ENCODE assay signal across 38 cellular contexts in the genomic region with DNA sequence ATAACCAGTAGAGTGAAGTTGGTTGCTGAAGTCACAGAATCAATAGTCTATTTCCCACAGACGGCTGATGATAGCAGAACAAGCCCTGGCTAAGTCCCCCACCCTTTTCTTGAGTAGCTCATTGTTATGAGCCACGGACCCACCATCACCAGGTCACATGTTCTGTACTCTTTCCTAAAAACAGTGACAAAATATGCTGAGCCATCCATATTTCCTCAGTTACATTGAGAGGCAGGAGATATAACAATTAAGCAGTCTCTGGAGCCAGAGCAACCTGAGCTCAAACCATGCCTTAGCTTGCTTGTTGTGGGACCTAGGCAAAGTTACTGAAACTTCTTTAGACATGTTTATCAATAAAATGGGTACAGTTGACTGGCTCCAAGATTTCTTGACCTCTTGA. TPM values are rescaled to one million over a fixed set of nuclear protein-coding genes. Genes with fewer than 3 reads are reported as not detected.
"Had no signal": no experiment of that assay in that cellular context is flagged by ENCODE, and none has a peak within 500 bp of the region (broad histone marks: within the 10 kb centered on the region; RNA-seq: fewer than 3 reads in every experiment).

No MANE protein-coding gene starts in this region.

- FAIRE-seq: bronchial epithelial cell had no signal

- H3K4me3 ChIP-seq: adrenal gland, ascending aorta, body of pancreas, breast epithelium, cardiac muscle cell had no signal

- H3K27me3 ChIP-seq: ascending aorta, body of pancreas, brain microvascular endothelial cell, cardiac muscle cell had no signal

- DNase-seq: activated effector memory CD4-positive, alpha-beta T cell treated with anti-CD3 and anti-CD28 coated beads, Interleukin-2, amount 50 U/mL, for 16 hours; activated effector memory CD4-positive, alpha-beta T cell treated with Interleukin-2 at 50 U/mL for 16 hours; activated gamma-delta T cell; activated gamma-delta T cell treated with Interleukin-2 at 50 U/mL for 16 hours; activated naive CD4-positive, alpha-beta T cell; activated naive CD4-positive, alpha-beta T cell treated with anti-CD3 and anti-CD28 coated beads for 36 hours; activated naive CD4-positive, alpha-beta T cell treated with anti-CD3 and anti-CD28 coated beads, Interleukin-2, amount 10 ng/mL, durations not matched to agents 7 days and 5 days; activated naive CD4-positive, alpha-beta T cell treated with anti-CD3 and anti-CD28 coated beads, Interleukin-2, amount 50 U/mL, for 16 hours; activated naive CD4-positive, alpha-beta T cell treated with Interleukin-2 at 50 U/mL for 16 hours; activated naive CD8-positive, alpha-beta T cell treated with anti-CD3 and anti-CD28 coated beads for 36 hours; activated naive CD8-positive, alpha-beta T cell treated with anti-CD3 and anti-CD28 coated beads, Interleukin-2, amount 10 ng/mL, durations not matched to agents 7 days and 5 days; activated naive CD8-positive, alpha-beta T cell treated with anti-CD3 and anti-CD28 coated beads, Interleukin-2, amount 50 U/mL, for 24 hours; activated T-cell treated with anti-CD3 and anti-CD28 coated beads, Interleukin-2, amount 50 U/mL, for 24 hours; activated T-cell treated with anti-CD3 and anti-CD28 coated beads, Interleukin-2, amount 50 U/mL, for 4 hours; activated T-cell treated with anti-CD3 and anti-CD28 coated beads, Interleukin-2, amount 50 U/mL, for 48 hours; activated T-cell treated with anti-CD3 and anti-CD28 coated beads, Interleukin-2, amount 50 U/mL, for 72 hours; adrenal gland; amniotic stem cell; amygdala; anterior cingulate cortex; aorta; body of pancreas; brain microvascular endothelial cell; caudate nucleus; central memory CD4-positive, alpha-beta T cell; cerebellar nuclear complex had no signal

- H3K9me3 ChIP-seq: adrenal gland, ascending aorta, body of pancreas had no signal

- H3K27ac ChIP-seq: adrenal gland, ascending aorta, body of pancreas, brain microvascular endothelial cell, breast epithelium, cardiac muscle cell had no signal

- ATAC-seq: activated naive CD4-positive, alpha-beta T cell treated with anti-CD3 and anti-CD28 coated beads, Interleukin-2, amount 50 U/mL, for 72 hours; activated naive CD8-positive, alpha-beta T cell treated with anti-CD3 and anti-CD28 coated beads, Interleukin-2, amount 50 U/mL, for 24 hours; activated T-cell treated with anti-CD3 and anti-CD28 coated beads, Interleukin-2, amount 50 U/mL, for 4 hours; activated T-cell treated with anti-CD3 and anti-CD28 coated beads, Interleukin-2, amount 50 U/mL, for 72 hours; activated T-helper 17 cell treated with anti-CD3 and anti-CD28 coated beads, Interleukin-2, amount 50 U/mL, for 72 hours; body of pancreas had no signal

- H3K4me1 ChIP-seq: ascending aorta, body of pancreas, breast epithelium had no signal

- H3K36me3 ChIP-seq: adrenal gland, ascending aorta, brain microvascular endothelial cell, breast epithelium, cardiac muscle cell had no signal

RNA-seq across cellular contexts. Expression of gene NOX1, which starts 56.8 kb away (rescaled TPM):
- total RNA-seq: activated naive CD4-positive, alpha-beta T cell treated with anti-CD3 and anti-CD28 coated beads for 36 hours; activated naive CD4-positive, alpha-beta T cell treated with anti-CD3 and anti-CD28 coated beads, Interleukin-2, amount 50 U/mL, for 72 hours; activated naive CD8-positive, alpha-beta T cell treated with anti-CD3 and anti-CD28 coated beads for 36 hours; activated naive CD8-positive, alpha-beta T cell treated with anti-CD3 and anti-CD28 coated beads, Interleukin-2, amount 10 ng/mL, durations not matched to agents 7 days and 5 days; activated T-cell treated with anti-CD3 and anti-CD28 coated beads, Interleukin-2, amount 50 U/mL, for 4 hours; activated T-cell treated with anti-CD3 and anti-CD28 coated beads, Interleukin-2, amount 50 U/mL, for 72 hours; activated T-helper 1 cell treated with anti-CD3 and anti-CD28 coated beads, Interleukin-12 subunit alpha, Interleukin-12 subunit beta, Interleukin-2, Interleukin-4 antibody, amounts not matched to agents 30 ng/mL and 10 ng/mL and 1 ng/mL, durations not matched to agents 14 hours and 24 hours and 36 hours; activated T-helper 17 cell treated with anti-CD3 and anti-CD28 coated beads, Interleukin-2, amount 50 U/mL, for 72 hours; activated T-helper 2 cell treated with anti-CD3 and anti-CD28 coated beads, Interferon-gamma antibody, Interleukin-2, Interleukin-4, amounts not matched to agents 10 μg/mL and 5 μg/mL and 100 μg/mL, durations not matched to agents 14 hours and 24 hours and 36 hours; adrenal gland; aorta; ascending aorta; astrocyte; body of pancreas; breast epithelium; bronchial epithelial cell; cardiac septum; cerebellum; chondrocyte had no signal
- polyA plus RNA-seq: aorta had no signal
